In the genomic region with DNA sequence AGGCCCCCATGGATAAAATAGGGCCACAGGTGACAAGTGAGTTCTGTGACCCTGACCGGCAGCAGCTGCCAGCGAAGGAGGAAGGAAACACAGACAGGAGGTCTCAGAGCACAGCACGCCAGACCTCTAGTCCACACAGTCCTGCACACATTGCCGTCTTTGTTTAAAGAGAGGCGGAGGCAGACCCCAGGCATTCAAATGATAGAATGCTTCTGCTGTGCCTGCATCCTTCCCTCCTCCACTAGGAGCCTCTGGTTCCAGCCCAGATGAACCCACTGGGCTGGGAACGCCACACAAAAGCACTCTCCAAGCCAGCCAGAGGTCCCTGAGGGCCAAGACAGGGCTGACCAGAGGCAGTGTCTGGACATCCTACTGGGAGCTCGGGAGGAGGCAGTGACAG, we compare ENCODE assay signal across 1 cellular context.
TF ChIP-seq lines count a peak whose summit lies in the region.

No MANE protein-coding gene starts in this region.

TF ChIP-seq in GM23338, 12 proteins besides CTCF, POLR2A, EP300 and RAD21 (continued from another document):
- TF ChIP-seq, protein P1, sequence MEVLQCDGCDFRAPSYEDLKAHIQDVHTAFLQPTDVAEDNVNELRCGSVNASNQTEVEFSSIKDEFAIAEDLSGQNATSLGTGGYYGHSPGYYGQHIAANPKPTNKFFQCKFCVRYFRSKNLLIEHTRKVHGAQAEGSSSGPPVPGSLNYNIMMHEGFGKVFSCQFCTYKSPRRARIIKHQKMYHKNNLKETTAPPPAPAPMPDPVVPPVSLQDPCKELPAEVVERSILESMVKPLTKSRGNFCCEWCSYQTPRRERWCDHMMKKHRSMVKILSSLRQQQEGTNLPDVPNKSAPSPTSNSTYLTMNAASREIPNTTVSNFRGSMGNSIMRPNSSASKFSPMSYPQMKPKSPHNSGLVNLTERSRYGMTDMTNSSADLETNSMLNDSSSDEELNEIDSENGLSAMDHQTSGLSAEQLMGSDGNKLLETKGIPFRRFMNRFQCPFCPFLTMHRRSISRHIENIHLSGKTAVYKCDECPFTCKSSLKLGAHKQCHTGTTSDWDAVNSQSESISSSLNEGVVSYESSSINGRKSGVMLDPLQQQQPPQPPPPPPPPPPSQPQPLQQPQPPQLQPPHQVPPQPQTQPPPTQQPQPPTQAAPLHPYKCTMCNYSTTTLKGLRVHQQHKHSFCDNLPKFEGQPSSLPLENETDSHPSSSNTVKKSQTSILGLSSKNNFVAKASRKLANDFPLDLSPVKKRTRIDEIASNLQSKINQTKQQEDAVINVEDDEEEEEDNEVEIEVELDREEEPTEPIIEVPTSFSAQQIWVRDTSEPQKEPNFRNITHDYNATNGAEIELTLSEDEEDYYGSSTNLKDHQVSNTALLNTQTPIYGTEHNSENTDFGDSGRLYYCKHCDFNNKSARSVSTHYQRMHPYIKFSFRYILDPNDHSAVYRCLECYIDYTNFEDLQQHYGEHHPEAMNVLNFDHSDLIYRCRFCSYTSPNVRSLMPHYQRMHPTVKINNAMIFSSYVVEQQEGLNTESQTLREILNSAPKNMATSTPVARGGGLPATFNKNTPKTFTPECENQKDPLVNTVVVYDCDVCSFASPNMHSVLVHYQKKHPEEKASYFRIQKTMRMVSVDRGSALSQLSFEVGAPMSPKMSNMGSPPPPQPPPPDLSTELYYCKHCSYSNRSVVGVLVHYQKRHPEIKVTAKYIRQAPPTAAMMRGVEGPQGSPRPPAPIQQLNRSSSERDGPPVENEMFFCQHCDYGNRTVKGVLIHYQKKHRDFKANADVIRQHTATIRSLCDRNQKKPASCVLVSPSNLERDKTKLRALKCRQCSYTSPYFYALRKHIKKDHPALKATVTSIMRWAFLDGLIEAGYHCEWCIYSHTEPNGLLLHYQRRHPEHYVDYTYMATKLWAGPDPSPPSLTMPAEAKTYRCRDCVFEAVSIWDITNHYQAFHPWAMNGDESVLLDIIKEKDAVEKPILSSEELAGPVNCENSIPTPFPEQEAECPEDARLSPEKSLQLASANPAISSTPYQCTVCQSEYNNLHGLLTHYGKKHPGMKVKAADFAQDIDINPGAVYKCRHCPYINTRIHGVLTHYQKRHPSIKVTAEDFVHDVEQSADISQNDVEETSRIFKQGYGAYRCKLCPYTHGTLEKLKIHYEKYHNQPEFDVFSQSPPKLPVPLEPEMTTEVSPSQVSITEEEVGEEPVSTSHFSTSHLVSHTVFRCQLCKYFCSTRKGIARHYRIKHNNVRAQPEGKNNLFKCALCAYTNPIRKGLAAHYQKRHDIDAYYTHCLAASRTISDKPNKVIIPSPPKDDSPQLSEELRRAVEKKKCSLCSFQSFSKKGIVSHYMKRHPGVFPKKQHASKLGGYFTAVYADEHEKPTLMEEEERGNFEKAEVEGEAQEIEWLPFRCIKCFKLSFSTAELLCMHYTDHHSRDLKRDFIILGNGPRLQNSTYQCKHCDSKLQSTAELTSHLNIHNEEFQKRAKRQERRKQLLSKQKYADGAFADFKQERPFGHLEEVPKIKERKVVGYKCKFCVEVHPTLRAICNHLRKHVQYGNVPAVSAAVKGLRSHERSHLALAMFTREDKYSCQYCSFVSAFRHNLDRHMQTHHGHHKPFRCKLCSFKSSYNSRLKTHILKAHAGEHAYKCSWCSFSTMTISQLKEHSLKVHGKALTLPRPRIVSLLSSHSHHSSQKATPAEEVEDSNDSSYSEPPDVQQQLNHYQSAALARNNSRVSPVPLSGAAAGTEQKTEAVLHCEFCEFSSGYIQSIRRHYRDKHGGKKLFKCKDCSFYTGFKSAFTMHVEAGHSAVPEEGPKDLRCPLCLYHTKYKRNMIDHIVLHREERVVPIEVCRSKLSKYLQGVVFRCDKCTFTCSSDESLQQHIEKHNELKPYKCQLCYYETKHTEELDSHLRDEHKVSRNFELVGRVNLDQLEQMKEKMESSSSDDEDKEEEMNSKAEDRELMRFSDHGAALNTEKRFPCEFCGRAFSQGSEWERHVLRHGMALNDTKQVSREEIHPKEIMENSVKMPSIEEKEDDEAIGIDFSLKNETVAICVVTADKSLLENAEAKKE (CRISPR knock-in tag; IDR thresholded peaks at IDR 0.05): no peak
- TF ChIP-seq CREB1 (CRISPR knock-in tag; IDR thresholded peaks at IDR 0.05; ENCODE audit: low read depth) (no peak), STAT1 (IDR thresholded peaks at IDR 0.05; ENCODE audit: unreplicated experiment) (no peak), EZH2phosphoT487 (IDR thresholded peaks at IDR 0.05; ENCODE audit: unreplicated experiment) (no peak), REST (IDR thresholded peaks at IDR 0.05; ENCODE audit: unreplicated experiment) (no peak), JUNB (IDR thresholded peaks at IDR 0.05; ENCODE audit: unreplicated experiment) (no peak), NANOG (IDR thresholded peaks at IDR 0.05; ENCODE audit: borderline replicate concordance) (no peak), EZH2 (IDR thresholded peaks at IDR 0.05; ENCODE audit: low read depth, unreplicated experiment) (no peak)
TF ChIP-seq in GM23338: peak in this region for 0.
